ENCODE assay signal across 19 cellular contexts in the genomic region with DNA sequence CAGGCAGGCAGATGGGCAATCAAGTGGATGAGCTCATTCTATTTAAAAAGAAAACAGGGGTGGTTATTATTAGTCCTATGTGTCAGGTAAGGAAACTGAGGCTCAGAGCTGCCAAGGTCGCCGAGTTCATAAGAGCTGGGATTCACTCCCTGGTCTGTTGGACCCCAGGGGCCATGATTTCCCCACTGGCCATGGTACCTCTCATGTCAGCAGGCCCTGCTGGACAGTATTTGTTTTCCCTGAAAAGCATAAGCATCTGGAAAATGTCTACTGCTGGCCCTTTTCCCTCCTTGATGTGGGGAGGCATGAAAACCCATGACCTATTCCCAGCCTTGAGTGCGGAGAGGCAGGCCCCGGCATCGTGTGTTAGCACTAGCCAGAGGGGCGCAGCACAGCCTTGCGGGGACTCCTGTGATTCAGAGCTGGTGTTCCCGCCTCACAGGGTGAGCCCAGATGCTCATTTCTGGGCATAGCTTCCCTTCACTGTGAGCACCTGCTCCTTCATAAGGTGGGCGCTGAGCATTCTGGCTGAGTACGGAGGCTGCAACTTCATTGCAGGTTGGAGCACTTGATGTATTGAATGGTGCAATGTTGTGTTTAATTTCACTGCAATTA.
DNase-seq lines count a peak whose midpoint lies in the region; ATAC-seq and TF ChIP-seq lines count a peak whose summit lies in the region.
"Had no signal": no experiment of that assay in that cellular context is flagged by ENCODE, and none has a peak within 500 bp of the region (broad histone marks: within the 10 kb centered on the region; RNA-seq: fewer than 3 reads in every experiment).

No MANE protein-coding gene starts in this region.

- DNase-seq in cardiac septum (ENCODE audit: low spot score): peak; percentile 47
- DNase-seq in right atrium auricular region (ENCODE audit: low spot score): no peak
- DNase-seq in NCI-H1436 (lab: John Stamatoyannopoulos, UW): peak; percentile 89
- DNase-seq in coronary artery (ENCODE audit: low spot score): peak; percentile 50
- no peak for DNase-seq in hepatocyte (ENCODE audit: low spot score)
- DNase-seq in activated CD4-positive, alpha-beta T cell treated with anti-CD3 and anti-CD28 coated beads for 36 hours: no peak
- DNase-seq: CD8-positive, alpha-beta memory T cell; DND-41; KBM-7; NCI-H187; NCI-H446; NCI-H526 treated with DMSO at 0.1 percent for 48 hours; OCI-M1; RPMI8226; SIG-M5; T-helper 1 cell had no signal

- H3K36me3 ChIP-seq in right atrium auricular region (no peaks in the 10 kb centered on the region), hepatocyte (replicated peaks; ENCODE audit: insufficient read depth, low read depth) (no peaks in the 10 kb centered on the region)
- H3K36me3 ChIP-seq: BLaER1 had no signal

- no peaks in the 10 kb centered on the region for H3K36me3 Mint-ChIP-seq in activated CD4-positive, alpha-beta T cell treated with anti-CD3 and anti-CD28 coated beads for 36 hours (ENCODE audit: low read depth)
- H3K36me3 Mint-ChIP-seq: CD8-positive, alpha-beta memory T cell had no signal

- POLR2A ChIA-PET in activated CD4-positive, alpha-beta T cell treated with anti-CD3 and anti-CD28 coated beads for 36 hours (lab: Charles Lee): no interaction called here

- H3K4me1 ChIP-seq in right atrium auricular region: peaks cover 0 to 8% of the 10 kb centered on the region in 2 donors
- peaks cover 4% of the 10 kb centered on the region for H3K4me1 ChIP-seq in hepatocyte (ENCODE audit: insufficient read depth)

- no peaks in the 10 kb centered on the region for H3K9me3 Mint-ChIP-seq in activated CD4-positive, alpha-beta T cell treated with anti-CD3 and anti-CD28 coated beads for 36 hours (ENCODE audit: low read depth)
- H3K9me3 Mint-ChIP-seq: CD8-positive, alpha-beta memory T cell had no signal

- intact Hi-C loops in cardiac septum (cut with DNase I): no loop called here
- intact Hi-C loops in activated CD4-positive, alpha-beta T cell treated with anti-CD3 and anti-CD28 coated beads for 36 hours (cut with DNase I, micrococcal nuclease): no loop called here

- no peak overlapping the region for H2AFZ ChIP-seq in hepatocyte

- H3K4me3 ChIP-seq in right atrium auricular region (no peak overlapping the region), coronary artery (no peak overlapping the region), hepatocyte (no peak overlapping the region)
- H3K4me3 ChIP-seq: BLaER1 had no signal

- no peak overlapping the region for H3K27ac ChIP-seq in right atrium auricular region
- no peak overlapping the region for H3K27ac ChIP-seq in coronary artery
- no peak overlapping the region for H3K27ac ChIP-seq in hepatocyte
- H3K27ac ChIP-seq: BLaER1 had no signal

- no peak overlapping the region for H3K4me3 Mint-ChIP-seq in activated CD4-positive, alpha-beta T cell treated with anti-CD3 and anti-CD28 coated beads for 36 hours
- H3K4me3 Mint-ChIP-seq: CD8-positive, alpha-beta memory T cell had no signal

- H3K4me1 Mint-ChIP-seq in activated CD4-positive, alpha-beta T cell treated with anti-CD3 and anti-CD28 coated beads for 36 hours: no peaks in the 10 kb centered on the region
- H3K4me1 Mint-ChIP-seq: CD8-positive, alpha-beta memory T cell had no signal

- H3K27me3 ChIP-seq in right atrium auricular region: no peaks in the 10 kb centered on the region
- H3K27me3 ChIP-seq in hepatocyte: no peaks in the 10 kb centered on the region
- H3K27me3 ChIP-seq: BLaER1 had no signal

- H4K20me1 ChIP-seq in hepatocyte (ENCODE audit: insufficient read depth, poor library complexity, severe bottlenecking): no peaks in the 10 kb centered on the region
- H4K20me1 ChIP-seq: BLaER1 had no signal

- 89% methylated on average over 10 of the region's 10 CpGs for WGBS in hepatocyte (ENCODE audit: low lambda C conversion rate, missing lambda C conversion rate)

- no peak overlapping the region for H3K27ac Mint-ChIP-seq in activated CD4-positive, alpha-beta T cell treated with anti-CD3 and anti-CD28 coated beads for 36 hours
- H3K27ac Mint-ChIP-seq: CD8-positive, alpha-beta memory T cell had no signal

- H3K27me3 Mint-ChIP-seq in activated CD4-positive, alpha-beta T cell treated with anti-CD3 and anti-CD28 coated beads for 36 hours: peaks cover 14% of the 10 kb centered on the region

- H3K79me2 ChIP-seq in hepatocyte: no peaks in the 10 kb centered on the region

- no peak overlapping the region for H3K4me2 ChIP-seq in hepatocyte

- H3K9me3 ChIP-seq in right atrium auricular region: no peaks in the 10 kb centered on the region
- no peaks in the 10 kb centered on the region for H3K9me3 ChIP-seq in hepatocyte (ENCODE audit: low read depth)
- H3K9me3 ChIP-seq: BLaER1 had no signal

- TF ChIP-seq CTCF in right atrium auricular region (IDR thresholded peaks at IDR 0.05) (no peak), coronary artery (IDR thresholded peaks at IDR 0.05) (no peak), hepatocyte (IDR thresholded peaks at IDR 0.05; ENCODE audit: poor library complexity) (no peak)

- no peaks in the 10 kb centered on the region for H3K9me2 ChIP-seq in hepatocyte (replicated peaks; ENCODE audit: insufficient read depth)

- ATAC-seq in activated CD4-positive, alpha-beta T cell treated with anti-CD3 and anti-CD28 coated beads for 36 hours: no peak
- no peak for ATAC-seq in HG03159 (IDR thresholded peaks at IDR 0.05; ENCODE audit: unreplicated experiment)
- ATAC-seq: HepG2 had no signal

- CTCF ChIA-PET in activated CD4-positive, alpha-beta T cell treated with anti-CD3 and anti-CD28 coated beads for 36 hours (lab: Charles Lee): interaction anchor here (0.7 kb wide), 1 partner anchor 248 kb away, joined by 4 read pairs; no protein-coding TSS in a partner anchor

Comparison
In these comparisons a context has a peak if more than half of its experiments do, and no peak if none do; other contexts are left out.
1. DNase-seq: peak in cardiac septum (single experiment), NCI-H1436 (single experiment) and coronary artery (single experiment); none in right atrium auricular region (single experiment), hepatocyte (single experiment) and activated CD4-positive, alpha-beta T cell treated with anti-CD3 and anti-CD28 coated beads for 36 hours (single experiment).